17 cellular contexts compared by ENCODE assay signal in the genomic region with DNA sequence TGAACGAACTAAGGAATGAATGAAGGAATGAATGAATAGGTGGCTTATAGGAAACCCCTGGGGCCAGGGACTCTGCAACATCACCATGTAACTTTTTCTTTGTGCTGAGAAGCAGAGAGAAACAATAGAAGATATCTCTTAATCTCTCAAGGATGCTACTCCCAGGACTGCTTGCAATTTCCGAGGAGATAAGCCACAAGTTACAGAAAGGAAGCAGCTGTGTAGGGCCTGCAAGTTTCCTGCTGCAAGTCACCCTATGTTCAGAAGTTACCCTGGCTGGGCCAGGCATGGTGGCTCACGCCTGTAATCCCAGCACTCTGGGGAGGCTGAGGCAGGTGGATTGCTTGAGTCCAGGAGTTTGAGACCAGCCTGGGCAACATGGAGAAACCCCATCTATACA. TPM values are rescaled to one million over a fixed set of nuclear protein-coding genes. Genes with fewer than 3 reads are reported as not detected.
DNase-seq lines count a peak whose midpoint lies in the region; ATAC-seq, FAIRE-seq and TF ChIP-seq lines count a peak whose summit lies in the region.
"Had no signal": no experiment of that assay in that cellular context is flagged by ENCODE, and none has a peak within 500 bp of the region (broad histone marks: within the 10 kb centered on the region; RNA-seq: fewer than 3 reads in every experiment).

No MANE protein-coding gene starts in this region.

- no peaks in the 10 kb centered on the region for H3K4me1 Mint-ChIP-seq in activated CD4-positive, alpha-beta memory T cell treated with anti-CD3 and anti-CD28 coated beads for 36 hours (ENCODE audit: low read depth)

- H3K27me3 ChIP-seq in endothelial cell of umbilical vein (ENCODE audit: control insufficient read depth in 2 of 2, insufficient read depth in 2 of 2, low read length in 2 of 2): no peaks in the 10 kb centered on the region
- H3K27me3 ChIP-seq: SJSA1 had no signal

- H3K9me3 ChIP-seq in SK-N-MC (ENCODE audit: low read depth, low read length): no peaks in the 10 kb centered on the region
- H3K9me3 ChIP-seq in endothelial cell of umbilical vein (replicated peaks; ENCODE audit: control insufficient read depth, insufficient read depth, low read length): no peaks in the 10 kb centered on the region
- H3K9me3 ChIP-seq: SJSA1 had no signal

- no peak overlapping the region for H3K27ac Mint-ChIP-seq in activated CD4-positive, alpha-beta memory T cell treated with anti-CD3 and anti-CD28 coated beads for 36 hours
- H3K27ac Mint-ChIP-seq: IgD-negative memory B cell had no signal

- BruUV-seq in endothelial cell of umbilical vein (replicated peaks; lab: Mats Ljungman, UMichigan): no TSS peak

- H3K27me3 Mint-ChIP-seq in activated CD4-positive, alpha-beta memory T cell treated with anti-CD3 and anti-CD28 coated beads for 36 hours: no peaks in the 10 kb centered on the region
- H3K27me3 Mint-ChIP-seq: IgD-negative memory B cell had no signal

- peak; percentile 31 for ATAC-seq in left ventricle myocardium superior
- ATAC-seq in Right ventricle myocardium inferior: no peak
- ATAC-seq in GM18520 (IDR thresholded peaks at IDR 0.05; ENCODE audit: unreplicated experiment): no peak
- ATAC-seq in GM21529 (IDR thresholded peaks at IDR 0.05; ENCODE audit: unreplicated experiment): no peak

- no peak overlapping the region for H3K4me2 ChIP-seq in endothelial cell of umbilical vein (ENCODE audit: insufficient read depth, low read length)

- H3K36me3 Mint-ChIP-seq in activated CD4-positive, alpha-beta memory T cell treated with anti-CD3 and anti-CD28 coated beads for 36 hours: no peaks in the 10 kb centered on the region

- peaks cover 2% of the 10 kb centered on the region for H3K4me1 ChIP-seq in endothelial cell of umbilical vein (ENCODE audit: control insufficient read depth, extremely low read depth, insufficient read depth, low read length)

- no peaks in the 10 kb centered on the region for H4K20me1 ChIP-seq in endothelial cell of umbilical vein (replicated peaks; ENCODE audit: control insufficient read depth, extremely low read depth, insufficient read depth, low read length)

- no peak overlapping the region for H2AFZ ChIP-seq in endothelial cell of umbilical vein (ENCODE audit: low read depth, low read length)

- H3K4me3 Mint-ChIP-seq in activated CD4-positive, alpha-beta memory T cell treated with anti-CD3 and anti-CD28 coated beads for 36 hours: no peak overlapping the region
- H3K4me3 Mint-ChIP-seq: IgD-negative memory B cell had no signal

- no peaks in the 10 kb centered on the region for H3K9me3 Mint-ChIP-seq in activated CD4-positive, alpha-beta memory T cell treated with anti-CD3 and anti-CD28 coated beads for 36 hours
- H3K9me3 Mint-ChIP-seq: IgD-negative memory B cell had no signal

- TF ChIP-seq CTCF in endothelial cell of umbilical vein (IDR thresholded peaks at IDR 0.05; ENCODE audit: extremely low read depth in 1 of 2, insufficient read depth in 1 of 2, low read depth in 1 of 2, low read length in 2 of 2): no peak

- CTCF ChIA-PET in endothelial cell of umbilical vein (lab: Charles Lee): interaction anchor here (0.7 to 3.0 kb wide), 4 partner anchors 16 to 233 kb away, joined by 3 to 10 read pairs (median 4); no protein-coding TSS in a partner anchor
- CTCF ChIA-PET in activated CD4-positive, alpha-beta memory T cell treated with anti-CD3 and anti-CD28 coated beads for 36 hours (lab: Charles Lee): interaction anchor here (1.2 kb wide), 1 partner anchor 19 kb away, joined by 5 read pairs; a partner anchor contains a TSS

- H3K79me2 ChIP-seq in endothelial cell of umbilical vein (ENCODE audit: control insufficient read depth, insufficient read depth, low read length): no peaks in the 10 kb centered on the region

- H3K27ac ChIP-seq in SK-N-MC (peak overlapping the region; percentile 7), endothelial cell of umbilical vein (ENCODE audit: insufficient read depth, low read depth, low read length) (no peak overlapping the region)
- H3K27ac ChIP-seq: SJSA1, VCaP had no signal

- H3K4me3 ChIP-seq in SK-N-MC: no peak overlapping the region
- no peak overlapping the region for H3K4me3 ChIP-seq in endothelial cell of umbilical vein (replicated peaks in 1 of 3; ENCODE audit: insufficient read depth in 1 of 3, low read depth in 1 of 3, low read length in 3 of 3)
- H3K4me3 ChIP-seq: SJSA1 had no signal

- H3K36me3 ChIP-seq in SK-N-MC (ENCODE audit: insufficient read depth, low read length) (peaks cover 5% of the 10 kb centered on the region; the same call in 1 of the 2 replicates), endothelial cell of umbilical vein (ENCODE audit: control insufficient read depth in 2 of 2, extremely low read depth in 1 of 2, insufficient read depth in 2 of 2, low read length in 2 of 2) (no peaks in the 10 kb centered on the region)
- H3K36me3 ChIP-seq: SJSA1 had no signal

- intact Hi-C loops in left ventricle myocardium superior (cut with micrococcal nuclease) (no loop called here), Right ventricle myocardium inferior (cut with DNase I) (no loop called here), endothelial cell of umbilical vein (cut with micrococcal nuclease) (loop anchor here (2.0 kb wide), 1 partner anchor 15 kb away; no protein-coding TSS in a partner anchor)
- intact Hi-C loops in activated CD4-positive, alpha-beta memory T cell treated with anti-CD3 and anti-CD28 coated beads for 36 hours (cut with micrococcal nuclease): no loop called here

- dilution Hi-C loops in endothelial cell of umbilical vein (cut with MboI; ENCODE audit: extremely low pct_ligation_motif_present, low sequenced_read_pairs): no loop called here

- POLR2A ChIA-PET in endothelial cell of umbilical vein (lab: Charles Lee): no interaction called here
- POLR2A ChIA-PET in activated CD4-positive, alpha-beta memory T cell treated with anti-CD3 and anti-CD28 coated beads for 36 hours (lab: Charles Lee): no interaction called here

- no peaks in the 10 kb centered on the region for H3K9me1 ChIP-seq in endothelial cell of umbilical vein (replicated peaks; ENCODE audit: control insufficient read depth, extremely low read depth, insufficient read depth, low read length)

- H3K9ac ChIP-seq in SK-N-MC (ENCODE audit: insufficient read length): no peak overlapping the region
- H3K9ac ChIP-seq in endothelial cell of umbilical vein (replicated peaks; ENCODE audit: extremely low read depth, insufficient read depth, low read length): no peak overlapping the region

- FAIRE-seq in endothelial cell of umbilical vein (lab: Jason Lieb, UNC): peak; percentile 44
- FAIRE-seq: G401.6 had no signal

- no peak for TF ChIP-seq POLR2A in endothelial cell of umbilical vein (IDR thresholded peaks at IDR 0.05; ENCODE audit: low read depth, low read length)

- DNase-seq in left ventricle myocardium superior (no peak), Right ventricle myocardium inferior (ENCODE audit: missing footprints) (no peak), SK-N-MC (ENCODE audit: low read depth, low spot score) (no peak), endothelial cell of umbilical vein (ENCODE audit: low read depth, low spot score) (peak; percentile 46), HuH-7.5 (ENCODE audit: low spot score) (no peak)
- no peak for DNase-seq in activated CD4-positive, alpha-beta memory T cell treated with anti-CD3 and anti-CD28 coated beads for 36 hours
- DNase-seq: hippocampal formation; NCI-H146; NCI-H345; NK-92 treated with Interleukin-12 subunit alpha and Interleukin-12 subunit beta, amount 100 ng/mL, for 24 hours; stimulated activated naive CD4-positive, alpha-beta T cell treated with Interleukin-2 at 50 U/mL for 16 hours had no signal

RNA-seq across cellular contexts. Expression of a gene that starts 7.3 kb away (rescaled TPM):
- 34.8 TPM for total RNA-seq in left ventricle myocardium superior
- 35.0 TPM for total RNA-seq in Right ventricle myocardium inferior
- 35.1 and 40.7 TPM in 2 replicates for total RNA-seq in endothelial cell of umbilical vein
- 17.9 and 18.8 TPM in 2 replicates for polyA plus RNA-seq in endothelial cell of umbilical vein
- 14.6 and 16.0 TPM in 2 replicates for polyA plus RNA-seq in endothelial cell of umbilical vein (2011; cell fraction: cytosol; rRNA removed)
- 36.9 and 37.8 TPM in 2 replicates for polyA plus RNA-seq in endothelial cell of umbilical vein (2011; cell fraction: nucleus; rRNA removed)
- 20.3 and 21.7 TPM in 2 replicates for polyA plus RNA-seq in endothelial cell of umbilical vein (2012)
- 39.7 and 42.7 TPM in 2 replicates for polyA minus RNA-seq in endothelial cell of umbilical vein
- 10.1 TPM for polyA minus RNA-seq in endothelial cell of umbilical vein (2011; cell fraction: cytosol; rRNA and poly(A)+ RNA removed)
- 16.5 and 19.3 TPM in 2 replicates for polyA minus RNA-seq in endothelial cell of umbilical vein (2011; cell fraction: nucleus; rRNA and poly(A)+ RNA removed)
- 10 to 100 TPM; 22.2 to 24.2 TPM for total RNA-seq in activated CD4-positive, alpha-beta memory T cell treated with anti-CD3 and anti-CD28 coated beads for 36 hours

RNA-seq across cellular contexts. Expression of a gene that starts 19.0 kb away (rescaled TPM):
- total RNA-seq in left ventricle myocardium superior (10.2 TPM), Right ventricle myocardium inferior (9.8 TPM), endothelial cell of umbilical vein (19.2 and 22.0 TPM in 2 replicates)
- polyA plus RNA-seq in endothelial cell of umbilical vein: 15.7 and 20.1 TPM in 2 replicates
- 8.7 and 12.2 TPM in 2 replicates for polyA plus RNA-seq in endothelial cell of umbilical vein (2011; cell fraction: cytosol; rRNA removed)
- polyA plus RNA-seq in endothelial cell of umbilical vein (2011; cell fraction: nucleus; rRNA removed): 9.3 and 10.6 TPM in 2 replicates
- 12.3 and 15.2 TPM in 2 replicates for polyA plus RNA-seq in endothelial cell of umbilical vein (2012)
- polyA minus RNA-seq in endothelial cell of umbilical vein: 16.6 and 23.7 TPM in 2 replicates
- 11.7 TPM for polyA minus RNA-seq in endothelial cell of umbilical vein (2011; cell fraction: cytosol; rRNA and poly(A)+ RNA removed)
- polyA minus RNA-seq in endothelial cell of umbilical vein (2011; cell fraction: nucleus; rRNA and poly(A)+ RNA removed): 10.9 and 13.1 TPM in 2 replicates
- total RNA-seq in activated CD4-positive, alpha-beta memory T cell treated with anti-CD3 and anti-CD28 coated beads for 36 hours: 1 to 10 TPM; 9.1 to 10.0 TPM

RNA-seq across cellular contexts. Expression of a gene that starts 43.2 kb away (rescaled TPM):
- total RNA-seq in left ventricle myocardium superior: 7.5 TPM
- total RNA-seq in Right ventricle myocardium inferior: 10.1 TPM
- 62.2 and 76.5 TPM in 2 replicates for total RNA-seq in endothelial cell of umbilical vein
- 45.3 and 46.7 TPM in 2 replicates for polyA plus RNA-seq in endothelial cell of umbilical vein
- 47.7 and 49.7 TPM in 2 replicates for polyA plus RNA-seq in endothelial cell of umbilical vein (2011; cell fraction: cytosol; rRNA removed)
- 123 and 124 TPM in 2 replicates for polyA plus RNA-seq in endothelial cell of umbilical vein (2011; cell fraction: nucleus; rRNA removed)
- polyA plus RNA-seq in endothelial cell of umbilical vein (2012): 40.0 and 48.6 TPM in 2 replicates
- 26.3 and 28.3 TPM in 2 replicates for polyA minus RNA-seq in endothelial cell of umbilical vein
- polyA minus RNA-seq in endothelial cell of umbilical vein (2011; cell fraction: cytosol; rRNA and poly(A)+ RNA removed): 47.7 TPM
- 22.3 and 26.4 TPM in 2 replicates for polyA minus RNA-seq in endothelial cell of umbilical vein (2011; cell fraction: nucleus; rRNA and poly(A)+ RNA removed)
- total RNA-seq in activated CD4-positive, alpha-beta memory T cell treated with anti-CD3 and anti-CD28 coated beads for 36 hours: 100 to 1,000 TPM; 120 to 128 TPM

RNA-seq across cellular contexts. Expression of a gene that starts 49.9 kb away (rescaled TPM):
- total RNA-seq in left ventricle myocardium superior (17.4 TPM), Right ventricle myocardium inferior (16.6 TPM), endothelial cell of umbilical vein (54.3 and 55.3 TPM in 2 replicates)
- polyA plus RNA-seq in endothelial cell of umbilical vein: 18.4 and 18.9 TPM in 2 replicates
- polyA plus RNA-seq in endothelial cell of umbilical vein (2011; cell fraction: cytosol; rRNA removed): 24.2 and 26.3 TPM in 2 replicates
- 70.6 and 73.3 TPM in 2 replicates for polyA plus RNA-seq in endothelial cell of umbilical vein (2011; cell fraction: nucleus; rRNA removed)
- polyA plus RNA-seq in endothelial cell of umbilical vein (2012): 35.0 and 44.3 TPM in 2 replicates
- 36.8 and 38.7 TPM in 2 replicates for polyA minus RNA-seq in endothelial cell of umbilical vein
- polyA minus RNA-seq in endothelial cell of umbilical vein (2011; cell fraction: cytosol; rRNA and poly(A)+ RNA removed): 13.3 TPM
- polyA minus RNA-seq in endothelial cell of umbilical vein (2011; cell fraction: nucleus; rRNA and poly(A)+ RNA removed): 39.5 and 48.6 TPM in 2 replicates
- total RNA-seq in activated CD4-positive, alpha-beta memory T cell treated with anti-CD3 and anti-CD28 coated beads for 36 hours: 10 to 100 TPM; 49.3 to 52.5 TPM

RNA-seq across cellular contexts. Expression of a gene that starts 52.8 kb away (rescaled TPM):
- total RNA-seq in left ventricle myocardium superior (68.3 TPM), Right ventricle myocardium inferior (68.2 TPM), endothelial cell of umbilical vein (82.2 and 90.3 TPM in 2 replicates)
- polyA plus RNA-seq in endothelial cell of umbilical vein: 30.4 and 35.7 TPM in 2 replicates
- polyA plus RNA-seq in endothelial cell of umbilical vein (2011; cell fraction: cytosol; rRNA removed): 31.2 and 35.9 TPM in 2 replicates
- 20.1 and 24.4 TPM in 2 replicates for polyA plus RNA-seq in endothelial cell of umbilical vein (2011; cell fraction: nucleus; rRNA removed)
- 57.3 and 58.0 TPM in 2 replicates for polyA plus RNA-seq in endothelial cell of umbilical vein (2012)
- 36.7 and 45.2 TPM in 2 replicates for polyA minus RNA-seq in endothelial cell of umbilical vein
- polyA minus RNA-seq in endothelial cell of umbilical vein (2011; cell fraction: cytosol; rRNA and poly(A)+ RNA removed): 53.1 TPM
- polyA minus RNA-seq in endothelial cell of umbilical vein (2011; cell fraction: nucleus; rRNA and poly(A)+ RNA removed): 10.9 and 19.3 TPM in 2 replicates
- 10 to 100 TPM; 50.1 to 51.9 TPM for total RNA-seq in activated CD4-positive, alpha-beta memory T cell treated with anti-CD3 and anti-CD28 coated beads for 36 hours
